Comparison of ENCODE assay signal across 2 cellular contexts in the genomic region with DNA sequence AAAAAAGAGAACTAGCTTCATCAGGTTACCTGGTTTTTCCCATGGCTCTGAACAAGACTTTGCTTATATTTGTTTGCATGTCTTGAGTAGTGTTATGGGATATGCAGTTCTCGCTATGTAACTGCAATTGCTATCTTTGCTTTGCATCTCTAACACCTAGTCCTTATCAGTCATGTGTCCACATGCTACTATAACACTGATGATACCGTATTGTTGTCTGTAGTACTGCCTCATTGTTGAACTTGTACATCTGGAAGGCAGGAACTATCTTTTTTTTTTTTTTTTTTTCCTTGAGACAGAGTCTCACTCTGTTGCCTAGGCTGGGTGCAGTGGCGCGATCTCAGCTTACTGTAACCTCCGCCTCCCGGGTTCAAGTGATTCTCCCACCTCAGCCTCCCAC.
A peak's percentile ranks its signal among the peaks of the same experiment; 100 is the strongest.
TF ChIP-seq lines count a peak whose summit lies in the region.

No MANE protein-coding gene starts in this region.

TF ChIP-seq in HEK293, 187 proteins besides CTCF, POLR2A, EP300 and RAD21 (continues in another document):
- TF ChIP-seq ZNF184 (tag by site-specific recombination; IDR thresholded peaks at IDR 0.05) (no peak), ZNF121 (tag by site-specific recombination; IDR thresholded peaks at IDR 0.05) (no peak), MYNN (tag by site-specific recombination; IDR thresholded peaks at IDR 0.05; ENCODE audit: borderline replicate concordance) (no peak), ZNF132 (tag by site-specific recombination; IDR thresholded peaks at IDR 0.05; ENCODE audit: borderline replicate concordance) (no peak), ZNF692 (tag by site-specific recombination; IDR thresholded peaks at IDR 0.05) (no peak), ZNF239 (tag by site-specific recombination; IDR thresholded peaks at IDR 0.05) (no peak), ZNF670 (tag by site-specific recombination; IDR thresholded peaks at IDR 0.05; ENCODE audit: low read depth) (no peak), ZNF10 (tag by site-specific recombination; IDR thresholded peaks at IDR 0.05) (0 out of 2 replicates have a peak, but pooled peaks have one; percentile 15), REST (tag by site-specific recombination; IDR thresholded peaks at IDR 0.05) (no peak), GLIS1 (tag by site-specific recombination; IDR thresholded peaks at IDR 0.05) (no peak), SP2 (tag by site-specific recombination; IDR thresholded peaks at IDR 0.05) (no peak), SP3 (tag by site-specific recombination; IDR thresholded peaks at IDR 0.05) (no peak)
- TF ChIP-seq, protein P1, sequence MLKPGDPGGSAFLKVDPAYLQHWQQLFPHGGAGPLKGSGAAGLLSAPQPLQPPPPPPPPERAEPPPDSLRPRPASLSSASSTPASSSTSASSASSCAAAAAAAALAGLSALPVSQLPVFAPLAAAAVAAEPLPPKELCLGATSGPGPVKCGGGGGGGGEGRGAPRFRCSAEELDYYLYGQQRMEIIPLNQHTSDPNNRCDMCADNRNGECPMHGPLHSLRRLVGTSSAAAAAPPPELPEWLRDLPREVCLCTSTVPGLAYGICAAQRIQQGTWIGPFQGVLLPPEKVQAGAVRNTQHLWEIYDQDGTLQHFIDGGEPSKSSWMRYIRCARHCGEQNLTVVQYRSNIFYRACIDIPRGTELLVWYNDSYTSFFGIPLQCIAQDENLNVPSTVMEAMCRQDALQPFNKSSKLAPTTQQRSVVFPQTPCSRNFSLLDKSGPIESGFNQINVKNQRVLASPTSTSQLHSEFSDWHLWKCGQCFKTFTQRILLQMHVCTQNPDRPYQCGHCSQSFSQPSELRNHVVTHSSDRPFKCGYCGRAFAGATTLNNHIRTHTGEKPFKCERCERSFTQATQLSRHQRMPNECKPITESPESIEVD (tag by site-specific recombination; IDR thresholded peaks at IDR 0.05), result no peak
- TF ChIP-seq, protein P2, sequence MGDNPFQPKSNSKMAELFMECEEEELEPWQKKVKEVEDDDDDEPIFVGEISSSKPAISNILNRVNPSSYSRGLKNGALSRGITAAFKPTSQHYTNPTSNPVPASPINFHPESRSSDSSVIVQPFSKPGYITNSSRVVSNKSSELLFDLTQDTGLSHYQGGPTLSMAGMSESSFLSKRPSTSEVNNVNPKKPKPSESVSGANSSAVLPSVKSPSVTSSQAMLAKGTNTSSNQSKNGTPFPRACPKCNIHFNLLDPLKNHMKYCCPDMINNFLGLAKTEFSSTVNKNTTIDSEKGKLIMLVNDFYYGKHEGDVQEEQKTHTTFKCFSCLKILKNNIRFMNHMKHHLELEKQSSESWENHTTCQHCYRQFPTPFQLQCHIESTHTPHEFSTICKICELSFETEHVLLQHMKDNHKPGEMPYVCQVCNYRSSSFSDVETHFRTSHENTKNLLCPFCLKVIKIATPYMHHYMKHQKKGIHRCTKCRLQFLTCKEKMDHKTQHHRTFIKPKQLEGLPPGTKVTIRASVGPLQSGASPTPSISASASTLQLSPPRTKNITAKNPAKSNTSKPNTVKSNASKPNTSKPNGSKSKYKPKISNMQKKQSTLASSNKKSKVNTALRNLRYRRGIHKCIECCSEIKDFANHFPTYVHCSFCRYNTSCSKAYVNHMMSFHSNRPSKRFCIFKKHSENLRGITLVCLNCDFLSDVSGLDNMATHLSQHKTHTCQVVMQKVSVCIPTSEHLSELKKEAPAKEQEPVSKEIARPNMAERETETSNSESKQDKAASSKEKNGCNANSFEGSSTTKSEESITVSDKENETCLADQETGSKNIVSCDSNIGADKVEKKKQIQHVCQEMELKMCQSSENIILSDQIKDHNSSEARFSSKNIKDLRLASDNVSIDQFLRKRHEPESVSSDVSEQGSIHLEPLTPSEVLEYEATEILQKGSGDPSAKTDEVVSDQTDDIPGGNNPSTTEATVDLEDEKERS (tag by site-specific recombination; IDR thresholded peaks at IDR 0.05), result 0 out of 2 replicates have a peak, but pooled peaks have one; percentile 15

TF ChIP-seq in GM12878, 131 proteins besides CTCF, POLR2A, EP300 and RAD21:
- no peak for TF ChIP-seq TCF3 (IDR thresholded peaks at IDR 0.05; ENCODE audit: borderline replicate concordance, insufficient read depth, low read depth, low read length)
- TF ChIP-seq POLR2AphosphoS5 (IDR thresholded peaks at IDR 0.05; ENCODE audit: low read length), result 0 out of 2 replicates have a peak, but pooled peaks have one; percentile 34
- TF ChIP-seq PML (IDR thresholded peaks at IDR 0.05; ENCODE audit: low read length), result no peak
- TF ChIP-seq, protein P3, sequence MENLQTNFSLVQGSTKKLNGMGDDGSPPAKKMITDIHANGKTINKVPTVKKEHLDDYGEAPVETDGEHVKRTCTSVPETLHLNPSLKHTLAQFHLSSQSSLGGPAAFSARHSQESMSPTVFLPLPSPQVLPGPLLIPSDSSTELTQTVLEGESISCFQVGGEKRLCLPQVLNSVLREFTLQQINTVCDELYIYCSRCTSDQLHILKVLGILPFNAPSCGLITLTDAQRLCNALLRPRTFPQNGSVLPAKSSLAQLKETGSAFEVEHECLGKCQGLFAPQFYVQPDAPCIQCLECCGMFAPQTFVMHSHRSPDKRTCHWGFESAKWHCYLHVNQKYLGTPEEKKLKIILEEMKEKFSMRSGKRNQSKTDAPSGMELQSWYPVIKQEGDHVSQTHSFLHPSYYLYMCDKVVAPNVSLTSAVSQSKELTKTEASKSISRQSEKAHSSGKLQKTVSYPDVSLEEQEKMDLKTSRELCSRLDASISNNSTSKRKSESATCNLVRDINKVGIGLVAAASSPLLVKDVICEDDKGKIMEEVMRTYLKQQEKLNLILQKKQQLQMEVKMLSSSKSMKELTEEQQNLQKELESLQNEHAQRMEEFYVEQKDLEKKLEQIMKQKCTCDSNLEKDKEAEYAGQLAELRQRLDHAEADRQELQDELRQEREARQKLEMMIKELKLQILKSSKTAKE (IDR thresholded peaks at IDR 0.05; ENCODE audit: low read depth, poor library complexity, severe bottlenecking), result no peak
- TF ChIP-seq TBL1XR1 (IDR thresholded peaks at IDR 0.05; ENCODE audit: low read depth, low read length), result no peak
